11 cellular contexts compared by ENCODE assay signal in the genomic region with DNA sequence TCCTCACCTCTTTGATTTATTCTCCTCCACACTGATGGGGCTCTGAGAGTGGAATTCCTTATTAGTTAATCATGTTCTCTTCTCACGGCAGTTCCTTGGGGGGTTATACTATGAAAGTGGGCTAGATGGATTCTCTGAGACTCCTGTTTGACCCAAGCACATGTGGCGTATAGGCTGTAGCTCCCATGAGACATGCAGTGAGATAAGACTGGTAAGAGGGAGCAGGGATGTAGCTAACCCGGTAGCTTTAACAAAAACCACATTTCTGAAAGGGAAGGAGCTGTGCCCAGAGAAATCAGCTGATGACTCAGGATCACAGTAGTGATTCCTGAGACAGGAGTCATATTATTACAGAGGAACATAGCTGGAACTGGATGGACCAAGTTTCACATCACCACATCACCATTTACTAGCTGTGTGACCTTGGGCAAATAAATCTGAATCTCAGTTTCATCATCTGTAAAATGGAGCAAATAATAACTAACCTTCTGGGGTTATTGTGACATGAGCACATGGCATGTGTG.
DNase-seq lines count a peak whose midpoint lies in the region; ATAC-seq and TF ChIP-seq lines count a peak whose summit lies in the region.
"Had no signal": no experiment of that assay in that cellular context is flagged by ENCODE, and none has a peak within 500 bp of the region (broad histone marks: within the 10 kb centered on the region; RNA-seq: fewer than 3 reads in every experiment).

No MANE protein-coding gene starts in this region.

- H3K27me3 Mint-ChIP-seq in GM23338 (ENCODE audit: insufficient read depth, low read depth, poor library complexity) = no peaks in the 10 kb centered on the region

- peaks cover 71% of the 10 kb centered on the region for H3K79me2 ChIP-seq in GM23338 (replicated peaks; ENCODE audit: insufficient read depth)

- H3K27ac ChIP-seq in GM23338 (ENCODE audit: low read depth) (no peak overlapping the region), stomach smooth muscle (ENCODE audit: low read length) (peak overlapping the region; percentile 86)
- H3K27ac ChIP-seq: pancreas had no signal

- no peak overlapping the region for H3K4me2 ChIP-seq in GM23338

- peak overlapping the region; percentile 33; the same call in 1 of the 2 replicates for H3K27ac Mint-ChIP-seq in GM23338

- no peaks in the 10 kb centered on the region for H3K9me3 Mint-ChIP-seq in GM23338

- no peak overlapping the region for H3K9ac ChIP-seq in stomach smooth muscle (ENCODE audit: low read length in 2 of 2)

- TF ChIP-seq CTCF in GM23338 (conservative IDR thresholded peaks at IDR 0.05; ENCODE audit: low read depth in 2 of 2) = no peak

- H3K4me3 ChIP-seq in GM23338 (no peak overlapping the region), stomach smooth muscle (ENCODE audit: low read length in 2 of 2) (no peak overlapping the region)
- H3K4me3 ChIP-seq: heart right ventricle, pancreas had no signal

- H4K20me1 ChIP-seq in GM23338 (replicated peaks; ENCODE audit: insufficient read depth) = peaks cover 21% of the 10 kb centered on the region

- no peak overlapping the region for H3K4me3 Mint-ChIP-seq in GM23338

- no peak overlapping the region for H2AFZ ChIP-seq in GM23338

- H3K27me3 ChIP-seq in GM23338 (ENCODE audit: insufficient read depth) (no peaks in the 10 kb centered on the region), stomach smooth muscle (ENCODE audit: control insufficient read depth in 1 of 2, insufficient read depth in 2 of 2, low read length in 2 of 2) (no peaks in the 10 kb centered on the region)
- H3K27me3 ChIP-seq: heart right ventricle, pancreas had no signal

- peaks cover 6% of the 10 kb centered on the region for H3K4me1 Mint-ChIP-seq in GM23338

- H3K4me1 ChIP-seq in GM23338 (ENCODE audit: insufficient read depth) (peaks cover 3% of the 10 kb centered on the region; the same call in 1 of the 2 replicates), stomach smooth muscle (ENCODE audit: control insufficient read depth, insufficient read depth, low read length) (peaks cover 31% of the 10 kb centered on the region)
- H3K4me1 ChIP-seq: pancreas had no signal

- no peak for ATAC-seq in GM23338
- no peak for ATAC-seq in HG02610 (IDR thresholded peaks at IDR 0.05; ENCODE audit: unreplicated experiment)
- ATAC-seq in HG03469 (IDR thresholded peaks at IDR 0.05; ENCODE audit: unreplicated experiment) = no peak
- ATAC-seq in HG02798 (IDR thresholded peaks at IDR 0.05; ENCODE audit: poor library complexity, unreplicated experiment) = no peak

- no peaks in the 10 kb centered on the region for H3F3A ChIP-seq in GM23338 (replicated peaks; ENCODE audit: low read depth)

- H3K9me2 ChIP-seq in GM23338 (ENCODE audit: insufficient read depth) = peaks cover 3% of the 10 kb centered on the region; the same call in 1 of the 2 replicates

- no peak for DNase-seq in GM23338 (ENCODE audit: low spot score)
- DNase-seq in amniotic stem cell (lab: John Stamatoyannopoulos, UW) = peak; percentile 89
- DNase-seq in glomerular endothelial cell (ENCODE audit: extremely low read depth, low read depth, low spot score) = peak; percentile 48
- no peak for DNase-seq in putamen (ENCODE audit: low spot score)
- DNase-seq: heart right ventricle; pancreas; stimulated activated CD8-positive, alpha-beta memory T cell treated with anti-CD3 and anti-CD28 coated beads, Interleukin-4, amount 100 ng/mL, for 48 hours had no signal

- peaks cover 28% of the 10 kb centered on the region for H3K36me3 Mint-ChIP-seq in GM23338 (ENCODE audit: low read depth)

- no peaks in the 10 kb centered on the region for H3K9me3 ChIP-seq in stomach smooth muscle (ENCODE audit: control insufficient read depth in 2 of 2, low read length in 2 of 2)
- H3K9me3 ChIP-seq: heart right ventricle, pancreas had no signal

- 0 out of 2 replicates have a peak, but pooled peaks cover 7% of the 10 kb centered on the region for H3K36me3 ChIP-seq in GM23338 (ENCODE audit: insufficient read depth)
- H3K36me3 ChIP-seq in stomach smooth muscle (ENCODE audit: control insufficient read depth in 2 of 2, insufficient read depth in 2 of 2, low read length in 2 of 2) = peaks cover 11 to 12% of the 10 kb centered on the region in 2 donors
- H3K36me3 ChIP-seq: pancreas had no signal

TF ChIP-seq in GM23338, 12 proteins besides CTCF, POLR2A, EP300 and RAD21 (continues in another document):
- TF ChIP-seq ZNF462 (CRISPR knock-in tag; IDR thresholded peaks at IDR 0.05) (no peak), NANOG (IDR thresholded peaks at IDR 0.05; ENCODE audit: borderline replicate concordance) (no peak), POLR2AphosphoS5 (IDR thresholded peaks at IDR 0.05; ENCODE audit: low read depth) (no peak), STAT1 (IDR thresholded peaks at IDR 0.05; ENCODE audit: unreplicated experiment) (no peak), ZNF114 (CRISPR knock-in tag; IDR thresholded peaks at IDR 0.05) (no peak), JUNB (IDR thresholded peaks at IDR 0.05; ENCODE audit: unreplicated experiment) (no peak), ZNF331 (CRISPR knock-in tag; IDR thresholded peaks at IDR 0.05; ENCODE audit: low read depth) (no peak), ETS1 (IDR thresholded peaks at IDR 0.05) (no peak)

Comparison
In these comparisons a context has a peak if more than half of its experiments do, and no peak if none do; other contexts are left out.
1. DNase-seq: peak in amniotic stem cell (single experiment) and glomerular endothelial cell (single experiment); none in GM23338 (single experiment) and putamen (single experiment).